In genomic region chr6:168129292-168130167, GRCh38 we compare ENCODE assay signal across 24 cellular contexts. TPM values are rescaled to one million over a fixed set of nuclear protein-coding genes. Genes with fewer than 3 reads are reported as not detected.
"Had no signal": no experiment of that assay in that cellular context is flagged by ENCODE, and none has a peak within 500 bp of the region (broad histone marks: within the 10 kb centered on the region; RNA-seq: fewer than 3 reads in every experiment).

No MANE protein-coding gene starts in this region.

- H3K36me3 ChIP-seq: breast epithelium, gastrocnemius medialis, heart left ventricle, pancreas, SJSA1, suprapubic skin had no signal

- H3K4me3 ChIP-seq: breast epithelium, gastrocnemius medialis, heart left ventricle, pancreas, SJSA1, suprapubic skin had no signal

- H3K9me3 Mint-ChIP-seq: activated naive CD4-positive, alpha-beta T cell treated with anti-CD3 and anti-CD28 coated beads for 36 hours; activated naive CD8-positive, alpha-beta T cell treated with anti-CD3 and anti-CD28 coated beads, Interleukin-2, amount 50 U/mL, for 24 hours; activated T-helper 17 cell treated with anti-CD3 and anti-CD28 coated beads, Interleukin-2, amount 50 U/mL, for 72 hours; memory B cell; stimulated activated naive CD8-positive, alpha-beta T cell treated with anti-CD3 and anti-CD28 coated beads, Interleukin-15, Interleukin-2, amounts not matched to agents 100 ng/mL and 50 ng/mL, for 24 hours; WTC11 had no signal

- H3K27ac Mint-ChIP-seq: activated CD8-positive, alpha-beta T cell treated with anti-CD3 and anti-CD28 coated beads, Interleukin-2, amount 10 ng/mL, durations not matched to agents 7 days and 5 days; activated naive CD4-positive, alpha-beta T cell treated with anti-CD3 and anti-CD28 coated beads for 36 hours; activated naive CD8-positive, alpha-beta T cell treated with anti-CD3 and anti-CD28 coated beads, Interleukin-2, amount 50 U/mL, for 24 hours; activated T-helper 17 cell treated with anti-CD3 and anti-CD28 coated beads, Interleukin-2, amount 50 U/mL, for 72 hours; memory B cell; stimulated activated naive CD8-positive, alpha-beta T cell treated with anti-CD3 and anti-CD28 coated beads, Interleukin-15, Interleukin-2, amounts not matched to agents 100 ng/mL and 50 ng/mL, for 24 hours; WTC11 had no signal

- H3K27me3 ChIP-seq: breast epithelium, gastrocnemius medialis, heart left ventricle, pancreas had no signal

- H3K4me1 ChIP-seq: breast epithelium, pancreas, SJSA1 had no signal

- H3K4me1 Mint-ChIP-seq: activated naive CD8-positive, alpha-beta T cell treated with anti-CD3 and anti-CD28 coated beads, Interleukin-2, amount 50 U/mL, for 24 hours; activated T-helper 17 cell treated with anti-CD3 and anti-CD28 coated beads, Interleukin-2, amount 50 U/mL, for 72 hours; memory B cell had no signal

- H3K27ac ChIP-seq: breast epithelium, gastrocnemius medialis, heart left ventricle, pancreas, SJSA1, suprapubic skin had no signal

- H3K9me3 ChIP-seq: breast epithelium, gastrocnemius medialis, heart left ventricle, pancreas, SJSA1, suprapubic skin had no signal

- H3K36me3 Mint-ChIP-seq: memory B cell, WTC11 had no signal

- DNase-seq: activated CD4-positive, alpha-beta T cell treated with anti-CD3 and anti-CD28 coated beads for 4 hours; activated CD8-positive, alpha-beta T cell treated with anti-CD3 and anti-CD28 coated beads, Interleukin-2, amount 10 ng/mL, durations not matched to agents 7 days and 5 days; activated naive CD4-positive, alpha-beta T cell treated with anti-CD3 and anti-CD28 coated beads for 36 hours; activated naive CD8-positive, alpha-beta T cell treated with anti-CD3 and anti-CD28 coated beads, Interleukin-2, amount 50 U/mL, for 24 hours; activated T-cell treated with anti-CD3 and anti-CD28 coated beads for 4 hours; cerebellar nuclear complex; dermis blood vessel endothelial cell; gastrocnemius medialis; left colon; pancreas; small intestine; stimulated activated CD4-positive, alpha-beta T cell treated with anti-CD3 and anti-CD28 coated beads, Interleukin-4, amount 100 ng/mL, for 4 hours; stimulated activated CD8-positive, alpha-beta memory T cell treated with anti-CD3 and anti-CD28 coated beads, Interleukin-4, amount 100 ng/mL, for 48 hours; T-helper 2 cell; trophoblast cell had no signal

- H3K4me3 Mint-ChIP-seq: activated CD8-positive, alpha-beta T cell treated with anti-CD3 and anti-CD28 coated beads, Interleukin-2, amount 10 ng/mL, durations not matched to agents 7 days and 5 days; activated naive CD4-positive, alpha-beta T cell treated with anti-CD3 and anti-CD28 coated beads for 36 hours; activated naive CD8-positive, alpha-beta T cell treated with anti-CD3 and anti-CD28 coated beads, Interleukin-2, amount 50 U/mL, for 24 hours; activated T-helper 17 cell treated with anti-CD3 and anti-CD28 coated beads, Interleukin-2, amount 50 U/mL, for 72 hours; memory B cell; stimulated activated naive CD8-positive, alpha-beta T cell treated with anti-CD3 and anti-CD28 coated beads, Interleukin-15, Interleukin-2, amounts not matched to agents 100 ng/mL and 50 ng/mL, for 24 hours; WTC11 had no signal

- ATAC-seq: activated CD8-positive, alpha-beta T cell treated with anti-CD3 and anti-CD28 coated beads, Interleukin-2, amount 10 ng/mL, durations not matched to agents 7 days and 5 days; activated naive CD8-positive, alpha-beta T cell treated with anti-CD3 and anti-CD28 coated beads, Interleukin-2, amount 50 U/mL, for 24 hours; activated T-helper 17 cell treated with anti-CD3 and anti-CD28 coated beads, Interleukin-2, amount 50 U/mL, for 72 hours; gastrocnemius medialis; left colon; pancreas; WTC11 had no signal

RNA-seq across cellular contexts. Expression of gene FRMD1, which starts 50.5 kb away (rescaled TPM):
- total RNA-seq: activated CD8-positive, alpha-beta T cell treated with anti-CD3 and anti-CD28 coated beads, Interleukin-2, amount 10 ng/mL, durations not matched to agents 7 days and 5 days; activated naive CD4-positive, alpha-beta T cell treated with anti-CD3 and anti-CD28 coated beads for 36 hours; activated T-helper 17 cell treated with anti-CD3 and anti-CD28 coated beads, Interleukin-2, amount 50 U/mL, for 72 hours; dermis blood vessel endothelial cell; epithelial cell of proximal tubule; pancreas; SJSA1 had no signal
